Comparison of ENCODE assay signal across 2 cellular contexts in the genomic region with DNA sequence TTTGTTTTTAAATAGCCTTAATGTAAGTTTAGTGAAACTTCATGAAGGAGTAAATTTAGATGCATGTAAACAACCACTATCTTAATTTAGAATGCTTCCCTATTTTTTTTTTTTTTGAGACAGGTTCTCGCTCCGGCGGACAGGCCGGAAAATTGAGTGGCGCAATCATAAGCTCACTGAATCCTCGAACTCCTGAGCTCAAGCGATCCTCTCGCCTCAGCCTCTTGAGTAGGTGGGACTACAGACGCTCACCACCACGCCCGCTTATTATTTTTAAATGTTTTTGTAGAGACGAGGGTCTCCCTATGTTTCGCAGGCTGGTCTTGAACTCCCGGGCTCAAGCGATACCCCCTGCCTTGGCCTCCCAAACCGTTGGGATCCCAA.
TF ChIP-seq lines count a peak whose summit lies in the region.

No MANE protein-coding gene starts in this region.

TF ChIP-seq in liver, 16 proteins besides CTCF, POLR2A, EP300 and RAD21:
- TF ChIP-seq MAX (IDR thresholded peaks at IDR 0.05) = no peak
- TF ChIP-seq JUND (IDR thresholded peaks at IDR 0.05) = no peak
- no peak for TF ChIP-seq NR2F2 (IDR thresholded peaks at IDR 0.05)
- no peak for TF ChIP-seq YY1 (IDR thresholded peaks at IDR 0.05)
- TF ChIP-seq GABPA (IDR thresholded peaks at IDR 0.05 in 1 of 2, conservative IDR thresholded peaks at IDR 0.05 in 1 of 2) = no peak
- TF ChIP-seq FOXA1 (IDR thresholded peaks at IDR 0.05) = no peak
- TF ChIP-seq SP1 (IDR thresholded peaks at IDR 0.05) = no peak
- TF ChIP-seq, protein P1, sequence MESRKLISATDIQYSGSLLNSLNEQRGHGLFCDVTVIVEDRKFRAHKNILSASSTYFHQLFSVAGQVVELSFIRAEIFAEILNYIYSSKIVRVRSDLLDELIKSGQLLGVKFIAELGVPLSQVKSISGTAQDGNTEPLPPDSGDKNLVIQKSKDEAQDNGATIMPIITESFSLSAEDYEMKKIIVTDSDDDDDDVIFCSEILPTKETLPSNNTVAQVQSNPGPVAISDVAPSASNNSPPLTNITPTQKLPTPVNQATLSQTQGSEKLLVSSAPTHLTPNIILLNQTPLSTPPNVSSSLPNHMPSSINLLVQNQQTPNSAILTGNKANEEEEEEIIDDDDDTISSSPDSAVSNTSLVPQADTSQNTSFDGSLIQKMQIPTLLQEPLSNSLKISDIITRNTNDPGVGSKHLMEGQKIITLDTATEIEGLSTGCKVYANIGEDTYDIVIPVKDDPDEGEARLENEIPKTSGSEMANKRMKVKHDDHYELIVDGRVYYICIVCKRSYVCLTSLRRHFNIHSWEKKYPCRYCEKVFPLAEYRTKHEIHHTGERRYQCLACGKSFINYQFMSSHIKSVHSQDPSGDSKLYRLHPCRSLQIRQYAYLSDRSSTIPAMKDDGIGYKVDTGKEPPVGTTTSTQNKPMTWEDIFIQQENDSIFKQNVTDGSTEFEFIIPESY (IDR thresholded peaks at IDR 0.05) = no peak
- no peak for TF ChIP-seq REST (IDR thresholded peaks at IDR 0.05)
- no peak for TF ChIP-seq TAF1 (conservative IDR thresholded peaks at IDR 0.05)
- TF ChIP-seq HNF4G (IDR thresholded peaks at IDR 0.05) = no peak
- no peak for TF ChIP-seq EGR1 (IDR thresholded peaks at IDR 0.05; ENCODE audit: low read depth in 2 of 2)
- TF ChIP-seq FOXA2 (IDR thresholded peaks at IDR 0.05) = no peak
- no peak for TF ChIP-seq RXRA (IDR thresholded peaks at IDR 0.05)
- no peak for TF ChIP-seq HNF4A (conservative IDR thresholded peaks at IDR 0.05)
- TF ChIP-seq, protein P2, sequence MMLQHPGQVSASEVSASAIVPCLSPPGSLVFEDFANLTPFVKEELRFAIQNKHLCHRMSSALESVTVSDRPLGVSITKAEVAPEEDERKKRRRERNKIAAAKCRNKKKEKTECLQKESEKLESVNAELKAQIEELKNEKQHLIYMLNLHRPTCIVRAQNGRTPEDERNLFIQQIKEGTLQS (IDR thresholded peaks at IDR 0.05) = no peak

TF ChIP-seq in HepG2, 621 proteins besides CTCF, POLR2A, EP300 and RAD21:
- no peak for TF ChIP-seq ZNF775 (CRISPR knock-in tag; IDR thresholded peaks at IDR 0.05; ENCODE audit: borderline replicate concordance)
- no peak for TF ChIP-seq RCOR2 (CRISPR knock-in tag; IDR thresholded peaks at IDR 0.05)
- TF ChIP-seq SMARCC2 (IDR thresholded peaks at IDR 0.05) = no peak
- no peak for TF ChIP-seq ARNTL (CRISPR knock-in tag; IDR thresholded peaks at IDR 0.05)
- TF ChIP-seq, protein P3, sequence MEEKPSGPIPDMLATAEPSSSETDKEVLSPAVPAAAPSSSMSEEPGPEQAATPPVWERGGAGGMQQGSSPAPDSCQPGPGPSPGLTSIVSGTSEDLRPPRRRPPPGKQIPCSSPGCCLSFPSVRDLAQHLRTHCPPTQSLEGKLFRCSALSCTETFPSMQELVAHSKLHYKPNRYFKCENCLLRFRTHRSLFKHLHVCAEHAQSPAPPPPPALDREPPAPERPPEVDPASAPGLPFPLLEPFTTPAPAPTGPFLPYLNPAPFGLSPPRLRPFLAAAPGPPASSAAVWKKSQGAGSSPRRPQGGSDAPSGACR (CRISPR knock-in tag; IDR thresholded peaks at IDR 0.05) = no peak
- no peak for TF ChIP-seq TCF7L2 (IDR thresholded peaks at IDR 0.05; ENCODE audit: low read depth, low read length)
- TF ChIP-seq ZSCAN22 (CRISPR knock-in tag; IDR thresholded peaks at IDR 0.05) = no peak
- TF ChIP-seq PITX1 (CRISPR knock-in tag; IDR thresholded peaks at IDR 0.05) = no peak
- TF ChIP-seq CAMTA2 (CRISPR knock-in tag; IDR thresholded peaks at IDR 0.05; ENCODE audit: borderline replicate concordance) = no peak
- TF ChIP-seq SSRP1 (CRISPR knock-in tag; IDR thresholded peaks at IDR 0.05) = no peak
- TF ChIP-seq ZNF83 (CRISPR knock-in tag; IDR thresholded peaks at IDR 0.05; ENCODE audit: borderline replicate concordance) = no peak
- TF ChIP-seq ZNF124 (CRISPR knock-in tag; IDR thresholded peaks at IDR 0.05) = no peak
